Comparison of ENCODE assay signal across 15 cellular contexts in the genomic region with DNA sequence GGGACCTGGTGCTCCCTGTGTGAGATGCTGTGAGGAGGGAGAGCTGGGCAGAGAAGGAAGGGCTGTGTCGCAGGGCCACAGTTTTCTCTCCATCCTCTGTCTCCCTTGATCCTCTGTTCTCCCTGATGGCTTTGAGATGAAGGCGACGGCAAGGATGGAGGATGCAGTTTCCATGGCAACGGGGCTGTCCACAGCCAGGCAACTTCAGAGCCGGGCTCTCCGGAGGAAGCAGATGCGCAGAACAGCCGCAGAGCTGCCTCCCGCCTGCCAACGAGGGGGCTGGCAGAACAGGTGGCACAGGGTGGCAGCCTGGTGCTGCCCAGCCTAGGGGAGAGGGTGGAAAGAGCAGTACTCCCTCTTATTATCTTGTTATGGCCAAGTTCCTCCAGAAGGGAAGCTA.
"Had no signal": no experiment of that assay in that cellular context is flagged by ENCODE, and none has a peak within 500 bp of the region (broad histone marks: within the 10 kb centered on the region; RNA-seq: fewer than 3 reads in every experiment).

No MANE protein-coding gene starts in this region.

- H3K27ac ChIP-seq: esophagus squamous epithelium, left ventricle myocardium inferior, ovary, skin epidermis, transverse colon had no signal

- DNase-seq: activated B cell treated with CpG ODN at 0.5 μM for 24 hours; activated CD4-positive, alpha-beta T cell treated with anti-CD3 and anti-CD28 coated beads, Interleukin-2, amount 10 ng/mL, durations not matched to agents 24 days and 14 days; activated CD8-positive, alpha-beta memory T cell treated with anti-CD3 and anti-CD28 coated beads for 24 hours; activated T-cell treated with anti-CD3 and anti-CD28 coated beads for 4 hours; esophagus squamous epithelium; foreskin fibroblast; left ventricle myocardium inferior; ovary; T-helper 2 cell; transverse colon had no signal

- H3K4me1 ChIP-seq: esophagus squamous epithelium, transverse colon had no signal

- H3K36me3 ChIP-seq: ovary had no signal

- ATAC-seq: activated T-helper 17 cell treated with anti-CD3 and anti-CD28 coated beads, Interleukin-2, amount 50 U/mL, for 72 hours had no signal

- H3K4me3 ChIP-seq: esophagus squamous epithelium, left ventricle myocardium inferior, ovary, skin epidermis, transverse colon had no signal

- H3K9me3 ChIP-seq: esophagus squamous epithelium, left ventricle myocardium inferior, ovary, transverse colon had no signal

- H3K27me3 ChIP-seq: esophagus squamous epithelium, ovary, transverse colon had no signal

- FAIRE-seq: endometrium, keratinocyte, TTC549 had no signal
